In genomic region chr12:49805409-49805808, GRCh38 we compare ENCODE assay signal across 20 cellular contexts. TPM values are rescaled to one million over a fixed set of nuclear protein-coding genes. Genes with fewer than 3 reads are reported as not detected.
A peak's percentile ranks its signal among the peaks of the same experiment; 100 is the strongest.
DNase-seq lines count a peak whose midpoint lies in the region; ATAC-seq and TF ChIP-seq lines count a peak whose summit lies in the region.
"Had no signal": no experiment of that assay in that cellular context is flagged by ENCODE, and none has a peak within 500 bp of the region (broad histone marks: within the 10 kb centered on the region; RNA-seq: fewer than 3 reads in every experiment).

No MANE protein-coding gene starts in this region.

- H3K4me1 ChIP-seq in left ventricle myocardium inferior (peaks cover 86% of the 10 kb centered on the region), right cardiac atrium (ENCODE audit: control insufficient read depth, insufficient read depth, low read length) (peaks cover 32% of the 10 kb centered on the region), uterus (peaks cover 4 to 7% of the 10 kb centered on the region in 2 donors)
- H3K4me1 ChIP-seq: BE2C had no signal

- H3K27me3 ChIP-seq in left ventricle myocardium inferior (ENCODE audit: low read depth) = no peaks in the 10 kb centered on the region
- H3K27me3 ChIP-seq in right cardiac atrium (ENCODE audit: control insufficient read depth, insufficient read depth) = no peaks in the 10 kb centered on the region
- H3K27me3 ChIP-seq in uterus = no peaks in the 10 kb centered on the region
- H3K27me3 ChIP-seq: BE2C, BLaER1 had no signal

- peak overlapping the region; percentile 91 for H3K27ac ChIP-seq in left ventricle myocardium inferior (replicated peaks)
- H3K27ac ChIP-seq in right cardiac atrium (ENCODE audit: low read length) = no peak overlapping the region
- no peak overlapping the region for H3K27ac ChIP-seq in uterus
- H3K27ac ChIP-seq: BLaER1 had no signal

- H3K27ac Mint-ChIP-seq in chondrocyte (ENCODE audit: unreplicated experiment) = no peak overlapping the region
- H3K27ac Mint-ChIP-seq: CD4-positive, CD25-positive, alpha-beta regulatory T cell; CD8-positive, alpha-beta memory T cell had no signal

- no peak overlapping the region for H3K4me3 ChIP-seq in left ventricle myocardium inferior
- no peak overlapping the region for H3K4me3 ChIP-seq in right cardiac atrium (ENCODE audit: low read length)
- no peak overlapping the region for H3K4me3 ChIP-seq in uterus
- H3K4me3 ChIP-seq: BLaER1 had no signal

- no peaks in the 10 kb centered on the region for H3K27me3 Mint-ChIP-seq in chondrocyte (ENCODE audit: low read depth)
- H3K27me3 Mint-ChIP-seq: CD4-positive, alpha-beta memory T cell; CD8-positive, alpha-beta memory T cell had no signal

- 88% methylated on average over 5 of the region's 5 CpGs for WGBS in right cardiac atrium

- H3K36me3 Mint-ChIP-seq in chondrocyte (ENCODE audit: low read depth) = peaks cover 15% of the 10 kb centered on the region

- no peak for TF ChIP-seq POLR2A in uterus (IDR thresholded peaks at IDR 0.05)

- DNase-seq in left ventricle myocardium inferior (no peak), right cardiac atrium (no peak), chondrocyte (ENCODE audit: low spot score) (peak; percentile 18), mesenteric fat pad (ENCODE audit: low spot score) (peak; percentile 55), sciatic nerve (ENCODE audit: low spot score) (peak; percentile 6), iPS-NIHi7 (ENCODE audit: extremely low spot score) (no peak), uterus (no peak), NCI-H1105 treated with DMSO at 0.1 percent for 48 hours (lab: John Stamatoyannopoulos, UW) (no peak)
- DNase-seq: 8988T; ACHN; BE2C; C1 segment of cervical spinal cord; CD4-positive, alpha-beta memory T cell; CD4-positive, CD25-positive, alpha-beta regulatory T cell; CD8-positive, alpha-beta memory T cell; COR-L47; DMS79 treated with DMSO at 0.1 percent for 48 hours; GF-D8 had no signal

- no peak for ATAC-seq in right cardiac atrium
- ATAC-seq in sciatic nerve = no peak

- intact Hi-C loops in left ventricle myocardium inferior (cut with micrococcal nuclease) = no loop called here
- intact Hi-C loops in right cardiac atrium (cut with DNase I) = no loop called here
- intact Hi-C loops in sciatic nerve (cut with DNase I) = no loop called here
- intact Hi-C loops in uterus (cut with DNase I; ENCODE audit: low total_unique reads) = no loop called here

- H3K4me1 Mint-ChIP-seq in chondrocyte (ENCODE audit: low read depth) = peaks cover 31% of the 10 kb centered on the region
- H3K4me1 Mint-ChIP-seq: CD8-positive, alpha-beta memory T cell had no signal

- TF ChIP-seq CTCF in left ventricle myocardium inferior (IDR thresholded peaks at IDR 0.05; ENCODE audit: borderline replicate concordance) (no peak), chondrocyte (IDR thresholded peaks at IDR 0.05) (no peak), uterus (IDR thresholded peaks at IDR 0.05) (no peak)

- H3K36me3 ChIP-seq in left ventricle myocardium inferior = peaks cover 53% of the 10 kb centered on the region
- no peaks in the 10 kb centered on the region for H3K36me3 ChIP-seq in uterus

- no peaks in the 10 kb centered on the region for H3K9me3 Mint-ChIP-seq in chondrocyte (ENCODE audit: low read depth)
- H3K9me3 Mint-ChIP-seq: CD14-positive monocyte; CD4-positive, CD25-positive, alpha-beta regulatory T cell; CD8-positive, alpha-beta memory T cell had no signal

- H3K9me3 ChIP-seq in left ventricle myocardium inferior (replicated peaks) = no peaks in the 10 kb centered on the region
- H3K9me3 ChIP-seq in right cardiac atrium (ENCODE audit: control insufficient read depth, low read length) = no peaks in the 10 kb centered on the region
- H3K9me3 ChIP-seq in uterus = no peaks in the 10 kb centered on the region
- H3K9me3 ChIP-seq: BE2C, BLaER1 had no signal

- no peak overlapping the region for H3K4me3 Mint-ChIP-seq in chondrocyte (ENCODE audit: unreplicated experiment)
- H3K4me3 Mint-ChIP-seq: CD14-positive monocyte; CD4-positive, alpha-beta memory T cell; CD4-positive, CD25-positive, alpha-beta regulatory T cell; CD8-positive, alpha-beta memory T cell had no signal

RNA-seq across cellular contexts. Expression of gene NCKAP5L, which starts 22.8 kb away (rescaled TPM):
- total RNA-seq in left ventricle myocardium inferior (25.5 TPM), right cardiac atrium (10 to 100 TPM; 20.3 to 23.2 (median 21.1) TPM), chondrocyte (36.3 to 47.6 TPM (median 46.0 TPM) in 3 replicates), mesenteric fat pad (44.3 TPM), sciatic nerve (38.2 TPM), uterus (10 to 100 TPM in 2 of 4 donors, 1 to 10 TPM in 2; 4.1 to 26.1 (median 11.5) TPM)
- 18.1 TPM for polyA plus RNA-seq in right cardiac atrium

RNA-seq across cellular contexts. Expression of gene BCDIN3D, which starts 37.5 kb away (rescaled TPM):
- total RNA-seq in left ventricle myocardium inferior (2.9 TPM), right cardiac atrium (1 to 10 TPM; 2.9 to 3.6 (median 3.2) TPM), chondrocyte (3.1 to 3.3 TPM (median 3.3 TPM) in 3 replicates), mesenteric fat pad (3.0 TPM), sciatic nerve (3.9 TPM), uterus (1 to 10 TPM; 2.1 to 7.2 (median 2.7) TPM)
- polyA plus RNA-seq in right cardiac atrium = 2.2 TPM

Comparison
In these comparisons a context has a peak if more than half of its experiments do, and no peak if none do; other contexts are left out.
1. DNase-seq: peak in chondrocyte (single experiment), mesenteric fat pad (single experiment) and sciatic nerve (single experiment); none in left ventricle myocardium inferior (single experiment), right cardiac atrium (0 of 3), iPS-NIHi7 (single experiment), uterus (0 of 2) and NCI-H1105 treated with DMSO at 0.1 percent for 48 hours (single experiment).